ENCODE assay signal across 9 cellular contexts in genomic region chr10:45418859-45419672, GRCh38. TPM values are rescaled to one million over a fixed set of nuclear protein-coding genes. Genes with fewer than 3 reads are reported as not detected.
A peak's percentile ranks its signal among the peaks of the same experiment; 100 is the strongest.
DNase-seq lines count a peak whose midpoint lies in the region; ATAC-seq and TF ChIP-seq lines count a peak whose summit lies in the region.
"Had no signal": no experiment of that assay in that cellular context is flagged by ENCODE, and none has a peak within 500 bp of the region (broad histone marks: within the 10 kb centered on the region; RNA-seq: fewer than 3 reads in every experiment).

No MANE protein-coding gene starts in this region.

- H3K4me3 ChIP-seq in HUES6 (ENCODE audit: low read depth, low read length): peak overlapping the region; percentile 62
- H3K4me3 ChIP-seq in epithelial cell of proximal tubule (ENCODE audit: low read depth, low read length): peak overlapping the region; percentile 57

- no peak for TF ChIP-seq CTCF in epithelial cell of proximal tubule (conservative IDR thresholded peaks at IDR 0.05; ENCODE audit: low read depth, low read length)

- H3K27me3 ChIP-seq in HUES6 (ENCODE audit: control insufficient read depth, insufficient read depth, low read length): peaks cover 11% of the 10 kb centered on the region

- peaks cover 65% of the 10 kb centered on the region for H3K4me1 Mint-ChIP-seq in activated CD8-positive, alpha-beta memory T cell treated with anti-CD3 and anti-CD28 coated beads, Interleukin-2, amount 10 ng/mL, durations not matched to agents 7 days and 5 days

- no peaks in the 10 kb centered on the region for H3K36me3 ChIP-seq in HUES6 (ENCODE audit: control insufficient read depth, insufficient read depth, low read length)

- DNase-seq in CMK (ENCODE audit: low read depth): peak; percentile 89
- DNase-seq in activated CD8-positive, alpha-beta memory T cell treated with anti-CD3 and anti-CD28 coated beads, Interleukin-2, amount 10 ng/mL, durations not matched to agents 7 days and 5 days: peak; percentile 82
- no peak for DNase-seq in epithelial cell of proximal tubule (ENCODE audit: low read depth)
- DNase-seq in mucosa of gallbladder (ENCODE audit: low spot score): peak; percentile 51
- peak; percentile 44 for DNase-seq in stimulated activated naive CD4-positive, alpha-beta T cell treated with Interleukin-2 at 50 U/mL for 16 hours (lab: John Stamatoyannopoulos, UW)
- no peak for DNase-seq in H4 (ENCODE audit: low spot score)

- CTCF ChIA-PET in activated CD8-positive, alpha-beta memory T cell treated with anti-CD3 and anti-CD28 coated beads, Interleukin-2, amount 10 ng/mL, durations not matched to agents 7 days and 5 days (lab: Charles Lee): interaction anchor here (1.1 to 2.5 kb wide), 5 partner anchors 9 to 169 kb away, joined by 3 to 9 read pairs (median 3); no protein-coding TSS in a partner anchor

- H3K27ac ChIP-seq in HUES6 (ENCODE audit: low read depth, low read length): no peak overlapping the region

- H3K4me1 ChIP-seq in HUES6 (ENCODE audit: control insufficient read depth, insufficient read depth, low read length): peaks cover 15% of the 10 kb centered on the region

- H3K36me3 Mint-ChIP-seq in activated CD8-positive, alpha-beta memory T cell treated with anti-CD3 and anti-CD28 coated beads, Interleukin-2, amount 10 ng/mL, durations not matched to agents 7 days and 5 days: peaks cover 8% of the 10 kb centered on the region

- ATAC-seq in GM19455 (IDR thresholded peaks at IDR 0.05; ENCODE audit: unreplicated experiment): peak; percentile 63
- peak; percentile 73 for ATAC-seq in activated CD8-positive, alpha-beta memory T cell treated with anti-CD3 and anti-CD28 coated beads, Interleukin-2, amount 10 ng/mL, durations not matched to agents 7 days and 5 days
- ATAC-seq: Panc1 had no signal

- H3K9me3 Mint-ChIP-seq in activated CD8-positive, alpha-beta memory T cell treated with anti-CD3 and anti-CD28 coated beads, Interleukin-2, amount 10 ng/mL, durations not matched to agents 7 days and 5 days (ENCODE audit: low read depth): no peaks in the 10 kb centered on the region

- H3K9ac ChIP-seq in HUES6 (ENCODE audit: low read length): peak overlapping the region; percentile 77

- H3K9me3 ChIP-seq in HUES6 (ENCODE audit: control insufficient read depth, insufficient read depth, low read depth, low read length): no peaks in the 10 kb centered on the region

- no peaks in the 10 kb centered on the region for H3K27me3 Mint-ChIP-seq in activated CD8-positive, alpha-beta memory T cell treated with anti-CD3 and anti-CD28 coated beads, Interleukin-2, amount 10 ng/mL, durations not matched to agents 7 days and 5 days

- peak overlapping the region; percentile 91 for H3K4me3 Mint-ChIP-seq in activated CD8-positive, alpha-beta memory T cell treated with anti-CD3 and anti-CD28 coated beads, Interleukin-2, amount 10 ng/mL, durations not matched to agents 7 days and 5 days

- H3K27ac Mint-ChIP-seq in activated CD8-positive, alpha-beta memory T cell treated with anti-CD3 and anti-CD28 coated beads, Interleukin-2, amount 10 ng/mL, durations not matched to agents 7 days and 5 days: peak overlapping the region; percentile 97

RNA-seq across cellular contexts. Expression of gene ALOX5, which starts 45.0 kb away (rescaled TPM):
- 1 to 10 TPM; 1.9 to 8.9 TPM for total RNA-seq in activated CD8-positive, alpha-beta memory T cell treated with anti-CD3 and anti-CD28 coated beads, Interleukin-2, amount 10 ng/mL, durations not matched to agents 7 days and 5 days
- total RNA-seq in epithelial cell of proximal tubule (1.7 and 4.7 TPM in 2 replicates), mucosa of gallbladder (25.8 TPM)
- total RNA-seq in H4 (2014; rRNA removed; shearing (Covaris generic)): 0.60 TPM in 1 of 2 replicates, not detected in the other

Comparison
In these comparisons a context has a peak if more than half of its experiments do, and no peak if none do; other contexts are left out.
1. DNase-seq: peak in CMK (single experiment), activated CD8-positive, alpha-beta memory T cell treated with anti-CD3 and anti-CD28 coated beads, Interleukin-2, amount 10 ng/mL, durations not matched to agents 7 days and 5 days (single experiment), mucosa of gallbladder (single experiment) and stimulated activated naive CD4-positive, alpha-beta T cell treated with Interleukin-2 at 50 U/mL for 16 hours (single experiment); none in epithelial cell of proximal tubule (single experiment) and H4 (single experiment).